In the genomic region with DNA sequence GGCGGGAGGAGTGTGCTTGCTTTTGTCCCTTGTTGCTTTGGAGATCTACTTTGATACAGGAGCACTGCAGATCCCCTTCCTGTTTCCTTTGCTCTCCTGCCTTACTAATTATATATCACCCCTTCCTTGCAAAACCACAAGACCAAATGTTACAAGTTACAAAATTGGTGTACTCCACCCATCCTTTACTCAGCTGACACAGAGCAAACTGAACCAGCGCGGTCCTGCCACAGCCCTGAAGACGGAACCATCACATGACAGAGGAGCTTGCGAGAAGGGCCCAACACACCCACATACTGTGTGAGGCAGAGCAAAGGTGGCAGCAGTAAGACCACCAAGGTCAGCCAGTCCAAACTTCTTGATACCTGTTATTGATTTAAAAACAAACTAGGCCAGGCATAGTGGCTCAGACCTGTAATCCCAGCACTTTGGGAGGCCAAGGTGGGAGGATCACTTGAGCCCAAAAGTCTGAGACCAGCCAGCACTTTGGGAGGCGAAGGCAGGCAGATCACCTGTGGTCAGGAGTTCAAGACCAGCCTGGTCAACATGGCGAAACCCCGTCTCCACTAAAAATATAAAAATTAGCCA, we compare ENCODE assay signal across 8 cellular contexts. TPM values are rescaled to one million over a fixed set of nuclear protein-coding genes. Genes with fewer than 3 reads are reported as not detected.
DNase-seq lines count a peak whose midpoint lies in the region; ATAC-seq and TF ChIP-seq lines count a peak whose summit lies in the region.

No MANE protein-coding gene starts in this region.

- peak overlapping the region; percentile 79 for H3K4me3 Mint-ChIP-seq in activated naive CD8-positive, alpha-beta T cell treated with anti-CD3 and anti-CD28 coated beads, Interleukin-2, amount 10 ng/mL, durations not matched to agents 7 days and 5 days

- DNase-seq in Ammon's horn (ENCODE audit: low spot score), result peak; percentile 67
- peak; percentile 51 for DNase-seq in HFF-Myc (ENCODE audit: extremely low read depth, low read depth)
- DNase-seq in SKM-1 treated with dmso at 0.1 percent for 144 hours (lab: John Stamatoyannopoulos, UW; ENCODE audit: unreplicated experiment), result peak; percentile 97
- peak; percentile 71 for DNase-seq in activated naive CD8-positive, alpha-beta T cell treated with anti-CD3 and anti-CD28 coated beads, Interleukin-2, amount 10 ng/mL, durations not matched to agents 7 days and 5 days
- DNase-seq in stimulated activated CD8-positive, alpha-beta memory T cell treated with anti-CD3 and anti-CD28 coated beads, Interleukin-7, amount 100 ng/mL, for 1 hour (ENCODE audit: low read depth in 2 of 2), result peak; percentile 55 to 60
- DNase-seq in NCI-H1105 (lab: John Stamatoyannopoulos, UW), result no peak

- H3K36me3 Mint-ChIP-seq in activated naive CD8-positive, alpha-beta T cell treated with anti-CD3 and anti-CD28 coated beads, Interleukin-2, amount 10 ng/mL, durations not matched to agents 7 days and 5 days, result peaks cover 12% of the 10 kb centered on the region

- no peaks in the 10 kb centered on the region for H3K9me3 Mint-ChIP-seq in activated naive CD8-positive, alpha-beta T cell treated with anti-CD3 and anti-CD28 coated beads, Interleukin-2, amount 10 ng/mL, durations not matched to agents 7 days and 5 days

- H3K27ac Mint-ChIP-seq in activated naive CD8-positive, alpha-beta T cell treated with anti-CD3 and anti-CD28 coated beads, Interleukin-2, amount 10 ng/mL, durations not matched to agents 7 days and 5 days, result peak overlapping the region; percentile 93

- no peak for TF ChIP-seq CTCF in HFF-Myc (IDR thresholded peaks at IDR 0.05; ENCODE audit: low read depth, low read length, missing control alignments)

- H3K4me1 Mint-ChIP-seq in activated naive CD8-positive, alpha-beta T cell treated with anti-CD3 and anti-CD28 coated beads, Interleukin-2, amount 10 ng/mL, durations not matched to agents 7 days and 5 days, result peaks cover 78% of the 10 kb centered on the region

- POLR2A ChIA-PET in activated naive CD8-positive, alpha-beta T cell treated with anti-CD3 and anti-CD28 coated beads, Interleukin-2, amount 10 ng/mL, durations not matched to agents 7 days and 5 days (lab: Charles Lee), result interaction anchor here (0.7 to 4.6 kb wide), 14 partner anchors 9 to 41 kb away, joined by 3 to 41 read pairs (median 4); no protein-coding TSS in a partner anchor

- H3K27me3 Mint-ChIP-seq in activated naive CD8-positive, alpha-beta T cell treated with anti-CD3 and anti-CD28 coated beads, Interleukin-2, amount 10 ng/mL, durations not matched to agents 7 days and 5 days, result no peaks in the 10 kb centered on the region

- peak; percentile 93 for ATAC-seq in activated naive CD8-positive, alpha-beta T cell treated with anti-CD3 and anti-CD28 coated beads, Interleukin-2, amount 10 ng/mL, durations not matched to agents 7 days and 5 days (ENCODE audit: low read depth)
- no peak for ATAC-seq in GM21529 (IDR thresholded peaks at IDR 0.05; ENCODE audit: unreplicated experiment)

- H3K27me3 ChIP-seq in layer of hippocampus (ENCODE audit: control insufficient read depth, insufficient read depth, low read length), result no peaks in the 10 kb centered on the region

- no peak overlapping the region for H3K4me3 ChIP-seq in HFF-Myc (replicated peaks; ENCODE audit: low read depth, low read length)

- H3K27ac ChIP-seq in layer of hippocampus (ENCODE audit: low read depth, low read length), result peak overlapping the region; percentile 40

RNA-seq across cellular contexts. Expression of gene CYTH1, which starts 33.2 kb away (rescaled TPM):
- 100 to 1,000 TPM; 180 to 200 TPM for total RNA-seq in activated naive CD8-positive, alpha-beta T cell treated with anti-CD3 and anti-CD28 coated beads, Interleukin-2, amount 10 ng/mL, durations not matched to agents 7 days and 5 days
